ENCODE assay signal across 8 cellular contexts in the genomic region with DNA sequence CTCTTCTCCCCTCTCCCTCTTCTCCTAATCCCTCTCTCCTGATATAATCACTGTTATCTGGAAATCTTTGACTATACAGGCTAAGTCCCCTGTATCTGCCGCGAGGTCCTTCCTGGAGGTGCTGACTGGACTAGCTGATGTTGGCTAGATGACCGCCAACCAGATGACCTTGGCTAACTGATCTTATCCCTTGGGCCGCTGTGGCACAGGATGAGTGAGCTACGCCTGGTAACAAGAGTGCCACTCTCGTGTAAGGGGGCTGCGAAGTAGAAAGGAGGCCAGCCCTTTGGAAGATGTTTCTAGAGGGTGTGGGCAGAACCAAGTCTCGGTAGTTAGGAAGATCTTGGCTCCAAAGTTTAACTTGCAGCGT. TPM values are rescaled to one million over a fixed set of nuclear protein-coding genes. Genes with fewer than 3 reads are reported as not detected.
A peak's percentile ranks its signal among the peaks of the same experiment; 100 is the strongest.
DNase-seq lines count a peak whose midpoint lies in the region; ATAC-seq and TF ChIP-seq lines count a peak whose summit lies in the region.

No MANE protein-coding gene starts in this region.

- TF ChIP-seq POLR2A in testis (IDR thresholded peaks at IDR 0.05), result no peak

- H3K9ac ChIP-seq in DND-41 (ENCODE audit: low read depth, low read length), result peak overlapping the region; percentile 94

- DNase-seq in DND-41 (no peak), HPDE6-E6E7 (ENCODE audit: extremely low spot score) (peak; percentile 13), kidney epithelial cell (ENCODE audit: low read depth) (no peak), testis (no peak), NCI-H1105 (lab: John Stamatoyannopoulos, UW) (no peak), OCI-M1 (lab: John Stamatoyannopoulos, UW) (no peak)
- no peak for DNase-seq in activated naive CD8-positive, alpha-beta T cell treated with anti-CD3 and anti-CD28 coated beads, Interleukin-2, amount 10 ng/mL, durations not matched to agents 7 days and 5 days

- H2AFZ ChIP-seq in DND-41 (ENCODE audit: low read depth, low read length), result peak overlapping the region; percentile 90

- ATAC-seq in DND-41 (ENCODE audit: insufficient read depth, low read depth) (no peak; the same call in 2 of the 3 replicates), GM21390 (IDR thresholded peaks at IDR 0.05; ENCODE audit: unreplicated experiment) (peak; percentile 28)
- no peak for ATAC-seq in activated naive CD8-positive, alpha-beta T cell treated with anti-CD3 and anti-CD28 coated beads, Interleukin-2, amount 10 ng/mL, durations not matched to agents 7 days and 5 days (ENCODE audit: low read depth)

- H3K4me3 ChIP-seq in DND-41 (ENCODE audit: low read depth in 1 of 2, low read length in 2 of 2), result peak overlapping the region; percentile 12 to 97; a peak in 3 of 4 replicates
- peak overlapping the region; percentile 36 for H3K4me3 ChIP-seq in kidney epithelial cell (ENCODE audit: low read depth, low read length)
- peak overlapping the region; percentile 92 to 99 for H3K4me3 ChIP-seq in testis

- intact Hi-C loops in testis (cut with DNase I; ENCODE audit: low total_unique reads), result no loop called here

- peak overlapping the region; percentile 27; the same call in 1 of the 2 replicates for H3K27ac ChIP-seq in DND-41 (ENCODE audit: low read length)
- H3K27ac ChIP-seq in testis, result peak overlapping the region; percentile 28 to 86

- peaks cover 46% of the 10 kb centered on the region for H3K79me2 ChIP-seq in DND-41 (ENCODE audit: insufficient read depth, low read length)

- H3K27ac Mint-ChIP-seq in activated naive CD8-positive, alpha-beta T cell treated with anti-CD3 and anti-CD28 coated beads, Interleukin-2, amount 10 ng/mL, durations not matched to agents 7 days and 5 days, result peak overlapping the region; percentile 79

- 1% methylated on average over 8 to 9 of the region's 9 CpGs for WGBS in testis, 2 donors

- H3K9me3 ChIP-seq in DND-41 (ENCODE audit: insufficient read depth, low read length, severe bottlenecking), result peaks cover 5% of the 10 kb centered on the region
- no peaks in the 10 kb centered on the region for H3K9me3 ChIP-seq in testis

- TF ChIP-seq CTCF in DND-41 (IDR thresholded peaks at IDR 0.05; ENCODE audit: borderline replicate concordance, extremely low read depth, low read length, poor library complexity, severe bottlenecking) (no peak), kidney epithelial cell (IDR thresholded peaks at IDR 0.05; ENCODE audit: insufficient read depth, low read length, poor library complexity, severe bottlenecking) (no peak), testis (IDR thresholded peaks at IDR 0.05) (no peak)

- peaks cover 10% of the 10 kb centered on the region for H3K9me3 Mint-ChIP-seq in activated naive CD8-positive, alpha-beta T cell treated with anti-CD3 and anti-CD28 coated beads, Interleukin-2, amount 10 ng/mL, durations not matched to agents 7 days and 5 days

- H3K4me1 ChIP-seq in DND-41 (ENCODE audit: insufficient read depth, low read length) (peaks cover 26% of the 10 kb centered on the region), testis (peaks cover 17% of the 10 kb centered on the region)

- H3K4me1 Mint-ChIP-seq in activated naive CD8-positive, alpha-beta T cell treated with anti-CD3 and anti-CD28 coated beads, Interleukin-2, amount 10 ng/mL, durations not matched to agents 7 days and 5 days, result peaks cover 22% of the 10 kb centered on the region

- H3K36me3 Mint-ChIP-seq in activated naive CD8-positive, alpha-beta T cell treated with anti-CD3 and anti-CD28 coated beads, Interleukin-2, amount 10 ng/mL, durations not matched to agents 7 days and 5 days, result peaks cover 28% of the 10 kb centered on the region

- H3K4me3 Mint-ChIP-seq in activated naive CD8-positive, alpha-beta T cell treated with anti-CD3 and anti-CD28 coated beads, Interleukin-2, amount 10 ng/mL, durations not matched to agents 7 days and 5 days, result peak overlapping the region; percentile 81

- H3K27me3 Mint-ChIP-seq in activated naive CD8-positive, alpha-beta T cell treated with anti-CD3 and anti-CD28 coated beads, Interleukin-2, amount 10 ng/mL, durations not matched to agents 7 days and 5 days, result peaks cover 4% of the 10 kb centered on the region

- peak overlapping the region; percentile 77 for H3K4me2 ChIP-seq in DND-41 (ENCODE audit: insufficient read depth, low read length)

- H3K27me3 ChIP-seq in DND-41 (ENCODE audit: insufficient read depth, low read length, poor library complexity) (no peaks in the 10 kb centered on the region), kidney epithelial cell (ENCODE audit: control insufficient read depth, insufficient read depth, low read length) (no peaks in the 10 kb centered on the region), testis (no peaks in the 10 kb centered on the region)

- no peaks in the 10 kb centered on the region; the same call in 1 of the 2 replicates for H4K20me1 ChIP-seq in DND-41 (ENCODE audit: insufficient read depth, low read length)

- POLR2A ChIA-PET in activated naive CD8-positive, alpha-beta T cell treated with anti-CD3 and anti-CD28 coated beads, Interleukin-2, amount 10 ng/mL, durations not matched to agents 7 days and 5 days (lab: Charles Lee), result interaction anchor here (1.2 kb wide), 1 partner anchor 740 kb away, joined by 3 read pairs; no protein-coding TSS in a partner anchor

- H3K36me3 ChIP-seq in DND-41 (ENCODE audit: insufficient read depth, low read length) (peaks cover 25% of the 10 kb centered on the region), kidney epithelial cell (ENCODE audit: control insufficient read depth, insufficient read depth, low read length) (no peaks in the 10 kb centered on the region), testis (ENCODE audit: low read depth, missing control alignments) (no peaks in the 10 kb centered on the region)

RNA-seq across cellular contexts. Expression of gene PRRC1, which starts 0.3 kb away (rescaled TPM):
- total RNA-seq in activated naive CD8-positive, alpha-beta T cell treated with anti-CD3 and anti-CD28 coated beads, Interleukin-2, amount 10 ng/mL, durations not matched to agents 7 days and 5 days, result 10 to 100 TPM; 37.9 to 41.0 TPM
- total RNA-seq in kidney epithelial cell (41.6 and 54.9 TPM in 2 replicates), testis (10 to 100 TPM; 45.6 to 53.6 TPM)
- polyA plus RNA-seq in testis (ENCODE audit: insufficient read depth, low read depth, low replicate concordance), result 32.2 TPM

Comparison
In these comparisons a context has a peak if more than half of its experiments do, and no peak if none do; other contexts are left out.
1. H3K4me3 ChIP-seq: peak in every context shown above with its lines; median percentile 96 in testis; 54 in DND-41; 36 in kidney epithelial cell.